ENCODE assay signal across 8 cellular contexts in the genomic region with DNA sequence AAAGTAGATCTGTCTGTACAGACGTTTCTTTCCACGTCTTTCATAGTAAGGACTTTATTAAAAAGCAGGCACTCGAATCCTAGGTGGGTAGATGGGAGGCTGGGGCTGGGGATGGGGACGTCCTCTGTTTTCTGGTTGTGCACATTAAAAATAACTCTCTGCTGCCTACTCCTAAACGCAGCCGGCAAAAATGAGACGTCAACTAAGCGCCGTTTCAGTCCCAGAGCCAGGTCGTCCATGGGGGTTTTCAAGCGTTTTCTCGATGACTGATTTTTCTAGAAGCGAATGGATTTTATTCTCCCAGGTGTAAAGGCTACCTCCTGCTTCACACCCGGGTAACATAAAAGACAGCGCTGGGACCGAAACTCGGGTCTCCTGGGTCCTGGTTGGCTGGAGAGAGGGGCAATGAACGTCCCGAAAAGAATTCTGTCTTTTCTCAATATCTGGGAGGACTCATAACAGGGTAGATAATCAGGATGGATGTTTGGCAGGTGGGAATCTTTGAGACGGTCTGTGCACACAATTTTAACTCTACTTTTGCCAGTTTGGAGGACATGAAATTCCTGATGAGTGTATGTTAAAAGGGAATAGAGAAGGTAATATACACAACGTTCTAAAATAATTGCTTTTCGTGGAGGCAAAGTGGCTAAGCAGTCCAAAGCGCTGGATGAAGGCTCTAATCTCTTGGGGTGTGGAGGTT. TPM values are rescaled to one million over a fixed set of nuclear protein-coding genes. Genes with fewer than 3 reads are reported as not detected.
DNase-seq lines count a peak whose midpoint lies in the region; ATAC-seq and TF ChIP-seq lines count a peak whose summit lies in the region.

No MANE protein-coding gene starts in this region.

- H3K9ac ChIP-seq in H9 (ENCODE audit: extremely low read depth, insufficient read length, low read length), result peak overlapping the region; percentile 83
- H3K9ac ChIP-seq in adipocyte (ENCODE audit: low read length), result peak overlapping the region; percentile 64
- H3K9ac ChIP-seq in mesenchymal stem cell (ENCODE audit: low read length), result peak overlapping the region; percentile 90

- H2AFZ ChIP-seq in H9 (ENCODE audit: low read length) (no peak overlapping the region), mesenchymal stem cell (ENCODE audit: low read depth, low read length) (peak overlapping the region; percentile 72)

- H3K4me3 Mint-ChIP-seq in H9, result peak overlapping the region; percentile 86 to 92

- no peaks in the 10 kb centered on the region for H3K27me3 ChIP-seq in H9 (ENCODE audit: insufficient read depth, low read length)
- no peaks in the 10 kb centered on the region for H3K27me3 ChIP-seq in adipocyte (replicated peaks; ENCODE audit: control insufficient read depth, insufficient read depth, low read length)
- peaks cover 0 to 5% of the 10 kb centered on the region in 2 experiments for H3K27me3 ChIP-seq in mesenchymal stem cell (ENCODE audit: control insufficient read depth in 1 of 2, insufficient read depth in 1 of 2, low read length in 2 of 2)
- H3K27me3 ChIP-seq in HAP-1 (ENCODE audit: low read depth), result no peaks in the 10 kb centered on the region

- no peak overlapping the region for H2BK12ac ChIP-seq in H9 (ENCODE audit: insufficient read length, low read depth, low read length)
- H2BK12ac ChIP-seq in mesenchymal stem cell (ENCODE audit: low read length in 2 of 2), result no peak overlapping the region

- no peak overlapping the region for H2BK120ac ChIP-seq in H9 (ENCODE audit: low read depth, low read length, poor library complexity, severe bottlenecking)
- no peak overlapping the region for H2BK120ac ChIP-seq in mesenchymal stem cell (ENCODE audit: low read depth, low read length)

- H3K4me2 ChIP-seq in H9 (ENCODE audit: insufficient read depth, insufficient read length, low read length) (peak overlapping the region; percentile 96), mesenchymal stem cell (ENCODE audit: low read length, poor library complexity, severe bottlenecking) (peak overlapping the region; percentile 66)

- H3K27ac Mint-ChIP-seq in H9, result peak overlapping the region; percentile 42 to 93 (median 45); a peak in 4 of 7 replicates

- H3K36me3 Mint-ChIP-seq in H9 (ENCODE audit: insufficient read depth in 1 of 3, low read depth in 3 of 3), result no peaks in the 10 kb centered on the region

- no peak overlapping the region for H3K23ac ChIP-seq in H9 (ENCODE audit: insufficient read length, low read depth, low read length)
- H3K23ac ChIP-seq in mesenchymal stem cell (ENCODE audit: low read length in 2 of 2), result no peak overlapping the region

- H2AK5ac ChIP-seq in H9 (ENCODE audit: insufficient read length, low read length), result no peak overlapping the region
- H2AK5ac ChIP-seq in mesenchymal stem cell (ENCODE audit: low read length, severe bottlenecking), result no peak overlapping the region

- H2BK15ac ChIP-seq in H9 (ENCODE audit: low read depth, low read length) (no peak overlapping the region), mesenchymal stem cell (ENCODE audit: low read depth, poor library complexity, severe bottlenecking) (no peak overlapping the region)

- H4K8ac ChIP-seq in H9 (replicated peaks; ENCODE audit: insufficient read length, low read depth, low read length) (no peak overlapping the region), mesenchymal stem cell (ENCODE audit: low read length) (no peak overlapping the region)

- H4K91ac ChIP-seq in H9 (ENCODE audit: insufficient read length, low read depth, low read length) (no peak overlapping the region), mesenchymal stem cell (ENCODE audit: low read length) (no peak overlapping the region)

- intact Hi-C loops in posterior vena cava (cut with DNase I), result no loop called here

- no peaks in the 10 kb centered on the region for H3K4me1 ChIP-seq in H9 (ENCODE audit: insufficient read depth, low read length)
- H3K4me1 ChIP-seq in adipocyte (ENCODE audit: control insufficient read depth, insufficient read depth, low read length), result peaks cover 6% of the 10 kb centered on the region
- H3K4me1 ChIP-seq in mesenchymal stem cell (ENCODE audit: control insufficient read depth, insufficient read depth, low read depth, low read length), result no peaks in the 10 kb centered on the region
- no peaks in the 10 kb centered on the region for H3K4me1 ChIP-seq in HAP-1

- H3K4ac ChIP-seq in H9 (ENCODE audit: low read depth, low read length), result no peak overlapping the region
- H3K4ac ChIP-seq in mesenchymal stem cell (ENCODE audit: low read depth in 1 of 2, low read length in 2 of 2), result no peak overlapping the region

- TF ChIP-seq CTCF in AG09309 (IDR thresholded peaks at IDR 0.05; ENCODE audit: control insufficient read depth, insufficient read depth, low read depth, low read length, missing control alignments) (no peak), H9 (conservative IDR thresholded peaks at IDR 0.05) (no peak)

- in situ Hi-C loops in HAP-1 (cut with MboI; ENCODE audit: low sequenced_read_pairs), result no loop called here

- H4K20me1 ChIP-seq in H9 (ENCODE audit: control insufficient read depth, insufficient read depth, insufficient read length), result no peaks in the 10 kb centered on the region

- no peak overlapping the region for H2BK20ac ChIP-seq in H9 (ENCODE audit: low read depth, low read length, poor library complexity, severe bottlenecking)

- H3K14ac ChIP-seq in H9 (ENCODE audit: insufficient read depth, low read length) (peak overlapping the region; percentile 87; the same call in 1 of the 2 replicates), mesenchymal stem cell (ENCODE audit: low read length in 2 of 2) (no peak overlapping the region)

- H3K23me2 ChIP-seq in H9 (ENCODE audit: insufficient read length, low read depth, low read length, poor library complexity, severe bottlenecking), result peaks cover 12% of the 10 kb centered on the region

- H3K18ac ChIP-seq in H9 (ENCODE audit: insufficient read length, low read depth, low read length) (peak overlapping the region; percentile 78), mesenchymal stem cell (ENCODE audit: low read depth in 1 of 2, low read length in 2 of 2) (no peak overlapping the region)

- H3K9me3 ChIP-seq in H9 (ENCODE audit: control insufficient read depth, low read depth, low read length) (no peaks in the 10 kb centered on the region), adipocyte (ENCODE audit: control insufficient read depth, low read length) (no peaks in the 10 kb centered on the region), mesenchymal stem cell (ENCODE audit: control insufficient read depth, low read length) (no peaks in the 10 kb centered on the region), HAP-1 (no peaks in the 10 kb centered on the region)

- peaks cover 9 to 13% of the 10 kb centered on the region in 2 experiments for H3K4me1 Mint-ChIP-seq in H9

- H3K79me1 ChIP-seq in H9 (ENCODE audit: insufficient read depth, low read depth, low read length, poor library complexity, severe bottlenecking) (no peaks in the 10 kb centered on the region), mesenchymal stem cell (replicated peaks; ENCODE audit: low read length, poor library complexity, severe bottlenecking) (no peaks in the 10 kb centered on the region)

- ATAC-seq in left lobe of liver, result no peak

- H3K9me3 Mint-ChIP-seq in H9, result no peaks in the 10 kb centered on the region

- H2BK5ac ChIP-seq in H9 (ENCODE audit: insufficient read length, low read length) (no peak overlapping the region), mesenchymal stem cell (ENCODE audit: low read depth, low read length, poor library complexity, severe bottlenecking) (no peak overlapping the region)

- H3K36me3 ChIP-seq in adipocyte (ENCODE audit: control insufficient read depth, insufficient read depth, low read length, severe bottlenecking), result no peaks in the 10 kb centered on the region
- no peaks in the 10 kb centered on the region for H3K36me3 ChIP-seq in mesenchymal stem cell (ENCODE audit: control insufficient read depth in 1 of 2, insufficient read depth in 2 of 2, low read depth in 1 of 2, low read length in 2 of 2)
- no peaks in the 10 kb centered on the region for H3K36me3 ChIP-seq in HAP-1 (replicated peaks)

- no peak overlapping the region for H3K56ac ChIP-seq in H9 (ENCODE audit: insufficient read length, low read depth, low read length)

- H4K5ac ChIP-seq in H9 (ENCODE audit: insufficient read length, low read depth, low read length), result no peak overlapping the region

- DNase-seq in AG09309 (ENCODE audit: low read depth), result no peak
- no peak for DNase-seq in H9
- peak; percentile 52 for DNase-seq in adipocyte (ENCODE audit: low read depth)
- no peak for DNase-seq in mesenchymal stem cell
- no peak for DNase-seq in HAP-1 (ENCODE audit: low spot score in 2 of 2)
- DNase-seq in NCI-H1417 treated with DMSO at 0.1 percent for 48 hours (lab: John Stamatoyannopoulos, UW), result no peak
- DNase-seq in left lobe of liver (ENCODE audit: low spot score), result no peak
- no peak for DNase-seq in posterior vena cava (ENCODE audit: low spot score)

- H3T11ph ChIP-seq in H9 (ENCODE audit: low read length), result no peak overlapping the region

- H3K27me3 Mint-ChIP-seq in H9 (ENCODE audit: low read depth), result no peaks in the 10 kb centered on the region; the same call in 1 of the 2 replicates

- no peaks in the 10 kb centered on the region for H3K79me2 ChIP-seq in H9 (ENCODE audit: insufficient read depth, low read length)

- H3K27ac ChIP-seq in H9 (ENCODE audit: insufficient read length, low read depth, low read length), result no peak overlapping the region
- peak overlapping the region; percentile 59 for H3K27ac ChIP-seq in mesenchymal stem cell (ENCODE audit: low read length, poor library complexity, severe bottlenecking)

- H3K4me3 ChIP-seq in AG09309 (ENCODE audit: control insufficient read depth, low read depth, low read length) (peak overlapping the region; percentile 48), adipocyte (ENCODE audit: low read length) (peak overlapping the region; percentile 80), mesenchymal stem cell (ENCODE audit: insufficient read depth in 1 of 2, low read depth in 1 of 2, low read length in 2 of 2) (peak overlapping the region; percentile 68 to 83), HAP-1 (no peak overlapping the region)

- whole genome bisulfite sequencing in H9 (ENCODE audit: extremely low coverage, insufficient read length, low lambda C conversion rate), result no CpG with 5 or more reads among the region's 23 CpGs
- 18% methylated on average over 20 of the region's 23 CpGs for WGBS in mesenchymal stem cell

RNA-seq across cellular contexts. Expression of gene GPX6, which starts 25.3 kb away (rescaled TPM):
- total RNA-seq in H9 (2021) (not detected in 2 replicates), left lobe of liver (not detected), posterior vena cava (not detected)
- not detected for polyA plus RNA-seq in mesenchymal stem cell (2013, experiment 1 of 2)
- polyA plus RNA-seq in mesenchymal stem cell (2013, experiment 2 of 2), result not detected

RNA-seq across cellular contexts. Expression of gene GPX5, which starts 35.3 kb away (rescaled TPM):
- total RNA-seq in H9 (2021) (not detected in 2 replicates), left lobe of liver (not detected), posterior vena cava (not detected)
- polyA plus RNA-seq in mesenchymal stem cell (2013, experiment 1 of 2), result not detected
- polyA plus RNA-seq in mesenchymal stem cell (2013, experiment 2 of 2), result not detected

RNA-seq across cellular contexts. Expression of gene ZSCAN23, which starts 47.0 kb away (rescaled TPM):
- total RNA-seq in H9 (2021), result 2.9 and 4.1 TPM in 2 replicates
- polyA plus RNA-seq in mesenchymal stem cell (2013, experiment 1 of 2), result 0.64 TPM
- polyA plus RNA-seq in mesenchymal stem cell (2013, experiment 2 of 2), result 1.0 TPM
- total RNA-seq in left lobe of liver, result 0.40 TPM
- 1 to 10 TPM; 2.0 to 2.8 TPM for total RNA-seq in posterior vena cava
